In the genomic region with DNA sequence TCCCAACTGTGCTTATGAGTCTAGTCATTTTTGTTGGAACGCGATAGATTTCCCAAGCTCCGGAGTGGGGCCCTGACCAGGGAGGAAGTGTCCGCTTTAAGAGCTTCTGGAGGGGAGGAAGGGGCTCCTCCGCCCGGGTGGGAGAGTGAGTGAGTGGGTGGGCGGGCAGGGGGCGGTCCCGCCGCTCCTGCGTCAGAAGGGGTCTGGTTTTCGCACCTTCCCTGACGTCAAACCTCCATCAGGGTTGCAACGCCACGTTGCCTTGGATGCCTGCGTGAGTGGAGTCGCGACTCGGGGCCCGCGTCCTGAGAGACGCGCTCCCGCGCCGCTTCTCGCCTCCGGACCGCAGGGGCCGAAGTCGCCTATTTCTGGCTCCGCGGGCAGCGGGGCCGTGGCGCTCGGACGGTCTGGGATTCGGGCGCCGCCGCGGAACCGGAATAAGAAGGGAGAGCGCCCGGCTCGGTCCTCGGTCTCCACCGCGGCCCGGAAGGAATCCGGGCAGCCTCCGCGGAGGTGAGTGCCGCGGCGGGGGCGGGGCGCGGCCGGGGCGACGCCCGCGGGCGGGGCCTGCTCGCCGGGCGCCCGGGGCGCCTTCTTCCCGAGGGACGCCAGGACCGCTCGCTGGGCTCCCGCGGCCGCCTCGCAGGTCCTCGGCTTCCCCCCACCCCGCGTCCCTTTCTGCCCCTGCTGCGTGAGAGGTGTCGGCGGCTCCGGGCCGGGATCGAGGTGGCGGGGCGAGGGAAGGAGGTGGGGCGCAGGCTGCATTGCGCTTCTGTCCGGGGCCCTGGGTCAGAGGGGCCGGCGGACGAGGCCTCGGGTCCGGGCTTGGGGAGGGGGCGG, we compare ENCODE assay signal across 8 cellular contexts. TPM values are rescaled to one million over a fixed set of nuclear protein-coding genes. Genes with fewer than 3 reads are reported as not detected.
DNase-seq lines count a peak whose midpoint lies in the region; ATAC-seq and TF ChIP-seq lines count a peak whose summit lies in the region.

A gene (plus strand): TSS at position 230 of the 840 bp plus-strand sequence. CDS start 7,187 bp downstream, outside the sequence.

- no peaks in the 10 kb centered on the region for H3K9me3 ChIP-seq in thoracic aorta

- in situ Hi-C loops in ACHN (cut with HindIII; ENCODE audit: low pct_ligation_motif_present, low pct_unique_long_range_greater_than_20kb, low sequenced_read_pairs): no loop called here

- H3K27me3 ChIP-seq in thoracic aorta (replicated peaks; ENCODE audit: insufficient read depth): peaks cover 6% of the 10 kb centered on the region

- H3K4me3 Mint-ChIP-seq in nephron: peak within 1 kb of the TSS; percentile 90 to 93 (median 93)

- H3K4me3 ChIP-seq in thoracic aorta: peak within 1 kb of the TSS; percentile 81

- H3K27ac ChIP-seq in thoracic aorta: peak within 1 kb of the TSS; percentile 34 to 61

- no peaks in the 10 kb centered on the region for H3K36me3 Mint-ChIP-seq in nephron (ENCODE audit: low read depth)

- ATAC-seq in GM18520 (IDR thresholded peaks at IDR 0.05; ENCODE audit: unreplicated experiment) (peak; percentile 73), HG02970 (IDR thresholded peaks at IDR 0.05; ENCODE audit: low FRiP score, unreplicated experiment) (peak; percentile 67), thoracic aorta (ENCODE audit: insufficient number of reproducible peaks, low FRiP score, low read depth) (no peak)

- H3K36me3 ChIP-seq in thoracic aorta: no peaks in the 10 kb centered on the region

- peaks cover 0 to 9% of the 10 kb centered on the region in 2 donors for H3K4me1 ChIP-seq in thoracic aorta (ENCODE audit: control insufficient read depth in 1 of 2, low read depth in 2 of 2)

- no peak for TF ChIP-seq CTCF in nephron (IDR thresholded peaks at IDR 0.05; ENCODE audit: unreplicated experiment in 3 of 3)
- TF ChIP-seq CTCF in thoracic aorta (IDR thresholded peaks at IDR 0.05): no peak

- H3K27ac Mint-ChIP-seq in nephron: peak within 1 kb of the TSS; percentile 86 to 94 (median 93)

- H3K27me3 Mint-ChIP-seq in nephron (ENCODE audit: low read depth): peaks cover 5% of the 10 kb centered on the region

- peaks cover 28% of the 10 kb centered on the region for H3K4me1 Mint-ChIP-seq in nephron

- no peaks in the 10 kb centered on the region for H3K9me3 Mint-ChIP-seq in nephron

- DNase-seq in ACHN: peak; percentile 68
- DNase-seq in NCI-H774 (lab: John Stamatoyannopoulos, UW): peak; percentile 54
- peak; percentile 21 for DNase-seq in activated T-helper 1 cell treated with Interleukin-2 at 50 U/mL for 16 hours (ENCODE audit: low read depth)
- DNase-seq in fibroblast of peridontal ligament (ENCODE audit: extremely low read depth): peak; percentile 64
- no peak for DNase-seq in thoracic aorta (ENCODE audit: low spot score)

RNA-seq across cellular contexts. Expression of the gene that starts here (rescaled TPM):
- total RNA-seq in thoracic aorta: 10 to 100 TPM; 12.7 to 18.3 TPM
